ENCODE assay signal across 34 cellular contexts in the genomic region with DNA sequence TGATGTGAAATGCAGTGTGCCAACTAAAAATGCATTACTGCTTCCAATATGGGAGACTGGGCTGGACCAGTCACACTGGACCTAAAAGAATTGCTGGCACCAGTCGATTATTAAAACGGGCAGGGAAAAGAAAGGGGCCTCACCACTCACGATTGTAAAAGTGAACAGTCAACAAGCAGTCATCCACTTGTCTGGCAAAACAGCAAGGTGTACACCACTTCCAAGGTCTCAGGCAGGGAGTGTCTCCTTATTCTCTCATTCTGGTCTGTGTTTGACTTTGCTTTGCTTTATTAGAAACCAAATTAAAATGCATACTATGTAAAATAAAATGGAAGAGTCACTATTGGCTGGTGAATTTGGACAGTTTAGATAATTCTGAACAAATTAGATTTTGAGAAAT. TPM values are rescaled to one million over a fixed set of nuclear protein-coding genes. Genes with fewer than 3 reads are reported as not detected.
"Had no signal": no experiment of that assay in that cellular context is flagged by ENCODE, and none has a peak within 500 bp of the region (broad histone marks: within the 10 kb centered on the region; RNA-seq: fewer than 3 reads in every experiment).

No MANE protein-coding gene starts in this region.

- H3K27me3 ChIP-seq: Peyer's patch, SJSA1 had no signal

- H3K36me3 ChIP-seq: Peyer's patch, SJSA1 had no signal

- H3K4me2 ChIP-seq: SK-N-SH had no signal

- H3K9me3 ChIP-seq: Peyer's patch, SJSA1, SK-N-SH had no signal

- H3K27ac ChIP-seq: Peyer's patch, SJSA1 had no signal

- H3K4me3 ChIP-seq: Peyer's patch, SJSA1 had no signal

- DNase-seq: activated CD4-positive, alpha-beta T cell treated with anti-CD3 and anti-CD28 coated beads for 36 hours; activated CD4-positive, alpha-beta T cell treated with anti-CD3 and anti-CD28 coated beads, Interleukin-2, amount 10 ng/mL, durations not matched to agents 7 days and 5 days; activated CD4-positive, alpha-beta T cell treated with anti-CD3 and anti-CD28 coated beads, Interleukin-2, amount 50 U/mL, for 48 hours; activated CD8-positive, alpha-beta memory T cell treated with anti-CD3 and anti-CD28 coated beads, Interleukin-2, amount 50 U/mL, for 4 hours; activated effector memory CD4-positive, alpha-beta T cell treated with Interleukin-2 at 50 U/mL for 16 hours; activated naive CD4-positive, alpha-beta T cell treated with anti-CD3 and anti-CD28 coated beads, Interleukin-2, amount 10 ng/mL, durations not matched to agents 7 days and 5 days; activated naive CD8-positive, alpha-beta T cell treated with anti-CD3 and anti-CD28 coated beads, Interleukin-2, amount 50 U/mL, for 24 hours; activated T-cell treated with anti-CD3 and anti-CD28 coated beads for 4 hours; activated T-cell treated with anti-CD3 and anti-CD28 coated beads, Interleukin-2, amount 50 U/mL, for 4 hours; anterior cingulate cortex; caudate nucleus; Kasumi-1; KG1; MM.1S; MV-4-11; NCI-H1092; NCI-H1694; NCI-H1930; NCI-H2081 treated with DMSO at 0.1 percent for 48 hours; NCI-H2171; NCI-H524; NCI-H69; NCI-H82; NK-92 treated with Interleukin-12 subunit alpha and Interleukin-12 subunit beta, amount 100 ng/mL, for 24 hours; PC-3; Peyer's patch; RPMI8226; SHP77 treated with DMSO at 0.1 percent for 48 hours; SK-N-SH had no signal

- H3K4me1 ChIP-seq: Peyer's patch, SJSA1 had no signal

- ATAC-seq: activated CD4-positive, alpha-beta T cell treated with anti-CD3 and anti-CD28 coated beads for 36 hours; activated CD4-positive, CD25-positive, alpha-beta regulatory T cell treated with anti-CD3 and anti-CD28 coated beads, Interleukin-2, amount 50 U/mL, for 24 hours; activated naive CD8-positive, alpha-beta T cell treated with anti-CD3 and anti-CD28 coated beads, Interleukin-2, amount 50 U/mL, for 24 hours; activated T-cell treated with anti-CD3 and anti-CD28 coated beads, Interleukin-2, amount 50 U/mL, for 4 hours; PC-3; WTC11 had no signal

- H3K9me2 ChIP-seq: SK-N-SH had no signal

RNA-seq across cellular contexts. Expression of a gene that starts 57.8 kb away (rescaled TPM):
- total RNA-seq: activated CD4-positive, alpha-beta T cell treated with anti-CD3 and anti-CD28 coated beads for 36 hours; activated CD4-positive, alpha-beta T cell treated with anti-CD3 and anti-CD28 coated beads, Interleukin-2, amount 10 ng/mL, durations not matched to agents 7 days and 5 days; activated T-cell treated with anti-CD3 and anti-CD28 coated beads, Interleukin-2, amount 50 U/mL, for 4 hours; activated T-helper 1 cell treated with anti-CD3 and anti-CD28 coated beads, Interleukin-12 subunit alpha, Interleukin-12 subunit beta, Interleukin-2, Interleukin-4 antibody, amounts not matched to agents 30 ng/mL and 10 ng/mL and 1 ng/mL, durations not matched to agents 14 hours and 24 hours and 36 hours; bronchial epithelial cell; PC-3 had no signal
- polyA plus RNA-seq: SK-N-SH had no signal
